In genomic region chr18:23837591-23837990, GRCh38 we compare ENCODE assay signal across 12 cellular contexts.
DNase-seq lines count a peak whose midpoint lies in the region; ATAC-seq and TF ChIP-seq lines count a peak whose summit lies in the region.
"Had no signal": no experiment of that assay in that cellular context is flagged by ENCODE, and none has a peak within 500 bp of the region (broad histone marks: within the 10 kb centered on the region; RNA-seq: fewer than 3 reads in every experiment).

No MANE protein-coding gene starts in this region.

- peak overlapping the region; percentile 12 for H3K27ac ChIP-seq in vagina

- TF ChIP-seq CTCF in vagina (IDR thresholded peaks at IDR 0.05), result no peak

- no peak overlapping the region for H3K4me3 ChIP-seq in vagina
- H3K4me3 ChIP-seq: K562 had no signal

- no peak overlapping the region for H3K4me3 Mint-ChIP-seq in stimulated activated naive CD8-positive, alpha-beta T cell treated with anti-CD3 and anti-CD28 coated beads, Interleukin-15, amount 100 ng/mL, for 72 hours
- H3K4me3 Mint-ChIP-seq: T-helper 1 cell treated with Interleukin-12 subunit alpha and Interleukin-12 subunit beta and Interleukin-4 antibody, amounts not matched to agents 30 μg/mL and 1 μg/mL, for 36 hours had no signal

- H3K27ac Mint-ChIP-seq in stimulated activated naive CD8-positive, alpha-beta T cell treated with anti-CD3 and anti-CD28 coated beads, Interleukin-15, amount 100 ng/mL, for 72 hours, result no peak overlapping the region
- H3K27ac Mint-ChIP-seq: T-helper 1 cell treated with Interleukin-12 subunit alpha and Interleukin-12 subunit beta and Interleukin-4 antibody, amounts not matched to agents 30 μg/mL and 1 μg/mL, for 36 hours had no signal

- peaks cover 0 to 16% of the 10 kb centered on the region in 2 donors for H3K36me3 ChIP-seq in vagina

- H3K9me3 ChIP-seq in vagina, result no peaks in the 10 kb centered on the region

- no peak for TF ChIP-seq POLR2A in vagina (IDR thresholded peaks at IDR 0.05)

- peaks cover 7% of the 10 kb centered on the region for H3K4me1 Mint-ChIP-seq in stimulated activated naive CD8-positive, alpha-beta T cell treated with anti-CD3 and anti-CD28 coated beads, Interleukin-15, amount 100 ng/mL, for 72 hours

- H3K9me3 Mint-ChIP-seq in stimulated activated naive CD8-positive, alpha-beta T cell treated with anti-CD3 and anti-CD28 coated beads, Interleukin-15, amount 100 ng/mL, for 72 hours, result no peaks in the 10 kb centered on the region
- H3K9me3 Mint-ChIP-seq: T-helper 1 cell treated with Interleukin-12 subunit alpha and Interleukin-12 subunit beta and Interleukin-4 antibody, amounts not matched to agents 30 μg/mL and 1 μg/mL, for 36 hours had no signal

- peak; percentile 19 for DNase-seq in stimulated activated naive CD8-positive, alpha-beta T cell treated with anti-CD3 and anti-CD28 coated beads, Interleukin-15, Interleukin-2, amounts not matched to agents 100 U/mL and 50 U/mL, for 24 hours
- DNase-seq in stimulated activated naive CD8-positive, alpha-beta T cell treated with anti-CD3 and anti-CD28 coated beads, Interleukin-15, amount 100 ng/mL, for 72 hours, result no peak
- DNase-seq in astrocyte of the hippocampus (ENCODE audit: low read depth, low spot score) (peak; percentile 60), hepatic stellate cell (ENCODE audit: low spot score) (peak; percentile 32), vagina (ENCODE audit: extremely low spot score in 2 of 2) (no peak)
- DNase-seq in stimulated activated CD4-positive, alpha-beta T cell treated with anti-CD3 and anti-CD28 coated beads, Interleukin-4, amount 100 ng/mL, for 1 hour, result no peak
- DNase-seq: NCI-H446 treated with DMSO at 0.1 percent for 48 hours, nucleus accumbens had no signal

- peaks cover 17% of the 10 kb centered on the region for H3K4me1 ChIP-seq in vagina

- no peaks in the 10 kb centered on the region for H3K27me3 Mint-ChIP-seq in stimulated activated naive CD8-positive, alpha-beta T cell treated with anti-CD3 and anti-CD28 coated beads, Interleukin-15, amount 100 ng/mL, for 72 hours

- no peaks in the 10 kb centered on the region for H3K27me3 ChIP-seq in vagina

- no peak for ATAC-seq in stimulated activated naive CD8-positive, alpha-beta T cell treated with anti-CD3 and anti-CD28 coated beads, Interleukin-15, Interleukin-2, amounts not matched to agents 100 U/mL and 50 U/mL, for 24 hours
- no peak for ATAC-seq in stimulated activated naive CD8-positive, alpha-beta T cell treated with anti-CD3 and anti-CD28 coated beads, Interleukin-15, amount 100 ng/mL, for 72 hours
- ATAC-seq in HG03571 (IDR thresholded peaks at IDR 0.05; ENCODE audit: unreplicated experiment) (no peak), HG02642 (IDR thresholded peaks at IDR 0.05; ENCODE audit: poor library complexity, unreplicated experiment) (no peak)
- ATAC-seq: K562 had no signal

- intact Hi-C loops in vagina (cut with DNase I), result no loop called here

Comparison
In these comparisons a context has a peak if more than half of its experiments do, and no peak if none do; other contexts are left out.
1. DNase-seq: peak in stimulated activated naive CD8-positive, alpha-beta T cell treated with anti-CD3 and anti-CD28 coated beads, Interleukin-15, Interleukin-2, amounts not matched to agents 100 U/mL and 50 U/mL, for 24 hours (single experiment), astrocyte of the hippocampus (single experiment) and hepatic stellate cell (single experiment); none in stimulated activated naive CD8-positive, alpha-beta T cell treated with anti-CD3 and anti-CD28 coated beads, Interleukin-15, amount 100 ng/mL, for 72 hours (0 of 2), vagina (0 of 2) and stimulated activated CD4-positive, alpha-beta T cell treated with anti-CD3 and anti-CD28 coated beads, Interleukin-4, amount 100 ng/mL, for 1 hour (single experiment).